ENCODE assay signal across 16 cellular contexts in genomic region chr10:79111846-79112614, GRCh38. TPM values are rescaled to one million over a fixed set of nuclear protein-coding genes. Genes with fewer than 3 reads are reported as not detected.
A peak's percentile ranks its signal among the peaks of the same experiment; 100 is the strongest.
DNase-seq lines count a peak whose midpoint lies in the region; ATAC-seq, FAIRE-seq and TF ChIP-seq lines count a peak whose summit lies in the region.
"Had no signal": no experiment of that assay in that cellular context is flagged by ENCODE, and none has a peak within 500 bp of the region (broad histone marks: within the 10 kb centered on the region; RNA-seq: fewer than 3 reads in every experiment).

No MANE protein-coding gene starts in this region.

- H3K36me3 Mint-ChIP-seq in Calu3 (ENCODE audit: insufficient read depth, unreplicated experiment), result peaks cover 8% of the 10 kb centered on the region

- H3K4me1 Mint-ChIP-seq in Calu3 (ENCODE audit: low read depth, unreplicated experiment), result peaks cover 65% of the 10 kb centered on the region

- H3K27me3 ChIP-seq in brain microvascular endothelial cell (replicated peaks), result no peaks in the 10 kb centered on the region
- H3K27me3 ChIP-seq in gastrocnemius medialis, result no peaks in the 10 kb centered on the region
- H3K27me3 ChIP-seq: foreskin keratinocyte, right lobe of liver had no signal

- BruUV-seq in Calu3 (replicated peaks; lab: Mats Ljungman, UMichigan), result no TSS peak

- no peak overlapping the region for H3K4me3 ChIP-seq in brain microvascular endothelial cell (ENCODE audit: low read depth, low read length)
- H3K4me3 ChIP-seq in kidney (ENCODE audit: low read length in 2 of 2), result no peak overlapping the region
- no peak overlapping the region for H3K4me3 ChIP-seq in gastrocnemius medialis
- H3K4me3 ChIP-seq: right lobe of liver had no signal

- H3K9ac ChIP-seq in kidney (ENCODE audit: low read length in 2 of 2), result peak overlapping the region in 1 of 2 donors; percentile 26

- H3K36me3 ChIP-seq in brain microvascular endothelial cell (replicated peaks) (peaks cover 6% of the 10 kb centered on the region), kidney (ENCODE audit: control insufficient read depth in 1 of 2, insufficient read depth in 2 of 2, low read length in 2 of 2) (peaks cover 1 to 4% of the 10 kb centered on the region in 2 donors), gastrocnemius medialis (no peaks in the 10 kb centered on the region)
- H3K36me3 ChIP-seq: right lobe of liver had no signal

- H3K4me3 Mint-ChIP-seq in Calu3 (ENCODE audit: low read depth, unreplicated experiment), result peak overlapping the region; percentile 36
- H3K4me3 Mint-ChIP-seq: central memory CD8-positive, alpha-beta T cell had no signal

- no peak for DNase-seq in Calu3
- DNase-seq in brain microvascular endothelial cell, result no peak
- DNase-seq in kidney, result no peak
- peak; percentile 33 to 65 for DNase-seq in gastrocnemius medialis
- DNase-seq in MV-4-11 (lab: John Stamatoyannopoulos, UW), result no peak
- no peak for DNase-seq in NCI-H524 (lab: John Stamatoyannopoulos, UW)
- DNase-seq in NCI-H69 (lab: John Stamatoyannopoulos, UW), result no peak
- DNase-seq: activated T-cell treated with anti-CD3 and anti-CD28 coated beads, Interleukin-2, amount 50 U/mL, for 48 hours; GOT3; Karpas-422 had no signal

- intact Hi-C loops in Calu3 (cut with micrococcal nuclease; ENCODE audit: unreplicated experiment), result loop anchor here (5.0 kb wide), 1 partner anchor 40 kb away; no protein-coding TSS in a partner anchor
- intact Hi-C loops in kidney (cut with DNase I), result no loop called here
- intact Hi-C loops in gastrocnemius medialis (cut with DNase I; ENCODE audit: low total_unique reads), result loop anchor here (2.0 to 10.0 kb wide), 3 partner anchors 17 to 83 kb away; no protein-coding TSS in a partner anchor

- H3K9me3 ChIP-seq in kidney (ENCODE audit: control insufficient read depth in 1 of 2, low read length in 2 of 2) (no peaks in the 10 kb centered on the region), gastrocnemius medialis (no peaks in the 10 kb centered on the region)
- H3K9me3 ChIP-seq: right lobe of liver had no signal

- CTCF ChIA-PET in Calu3 (lab: Charles Lee), result interaction anchor here (0.8 to 1.7 kb wide), 10 partner anchors 9 to 137 kb away, joined by 3 to 6 read pairs (median 4); no protein-coding TSS in a partner anchor

- H3K4me1 ChIP-seq in kidney (ENCODE audit: control insufficient read depth in 1 of 2, insufficient read depth in 1 of 2, low read depth in 1 of 2, low read length in 2 of 2) (peaks cover 65 to 71% of the 10 kb centered on the region in 2 donors), gastrocnemius medialis (peaks cover 64 to 82% of the 10 kb centered on the region in 2 donors)
- H3K4me1 ChIP-seq: foreskin keratinocyte had no signal

- no peaks in the 10 kb centered on the region for H3K27me3 Mint-ChIP-seq in Calu3 (ENCODE audit: unreplicated experiment)
- H3K27me3 Mint-ChIP-seq: central memory CD8-positive, alpha-beta T cell had no signal

- in situ Hi-C loops in brain microvascular endothelial cell (cut with HindIII; ENCODE audit: low pct_ligation_motif_present, low sequenced_read_pairs) (no loop called here), gastrocnemius medialis (cut with MboI; ENCODE audit: low sequenced_read_pairs in 4 of 4) (no loop called here)

- no peak for TF ChIP-seq POLR2A in gastrocnemius medialis (IDR thresholded peaks at IDR 0.05)

- no peak for TF ChIP-seq CTCF in Calu3 (IDR thresholded peaks at IDR 0.05; ENCODE audit: unreplicated experiment)
- TF ChIP-seq CTCF in brain microvascular endothelial cell (IDR thresholded peaks at IDR 0.05; ENCODE audit: low read depth, low read length, missing control alignments), result no peak
- no peak for TF ChIP-seq CTCF in kidney (IDR thresholded peaks at IDR 0.05; ENCODE audit: borderline replicate concordance, extremely low read depth, insufficient read depth)
- no peak for TF ChIP-seq CTCF in gastrocnemius medialis (IDR thresholded peaks at IDR 0.05 in 4 of 5, conservative IDR thresholded peaks at IDR 0.05 in 1 of 5)

- no peak for FAIRE-seq in kidney (lab: Jason Lieb, UNC)
- FAIRE-seq: G401.6 had no signal

- ATAC-seq in gastrocnemius medialis (peak; percentile 47 to 51), HG03521 (IDR thresholded peaks at IDR 0.05; ENCODE audit: unreplicated experiment) (no peak)

- no peaks in the 10 kb centered on the region for H3K9me3 Mint-ChIP-seq in Calu3 (ENCODE audit: low read depth, unreplicated experiment)
- H3K9me3 Mint-ChIP-seq: central memory CD8-positive, alpha-beta T cell had no signal

- H3K27ac ChIP-seq in brain microvascular endothelial cell, result peak overlapping the region; percentile 19
- H3K27ac ChIP-seq in kidney (ENCODE audit: low read depth in 2 of 2, low read length in 2 of 2), result peak overlapping the region; percentile 75
- H3K27ac ChIP-seq in gastrocnemius medialis, result peak overlapping the region; percentile 90 to 95 (median 92)
- H3K27ac ChIP-seq: foreskin keratinocyte, VCaP had no signal

- H3K27ac Mint-ChIP-seq in Calu3 (ENCODE audit: unreplicated experiment), result peak overlapping the region; percentile 52

RNA-seq across cellular contexts. Expression of gene ZMIZ1, which starts 43.3 kb away (rescaled TPM):
- total RNA-seq in Calu3 (2022) (20.3 and 23.5 TPM in 2 replicates), kidney (97.6 TPM), gastrocnemius medialis (10 to 100 TPM; 22.7 to 37.5 (median 31.7) TPM)
- polyA plus RNA-seq in kidney (ENCODE audit: insufficient read depth, low read depth, low replicate concordance), result 14.2 TPM

Comparison
In these comparisons a context has a peak if more than half of its experiments do, and no peak if none do; other contexts are left out.
1. DNase-seq: peak in gastrocnemius medialis (2 of 2); none in Calu3 (single experiment), brain microvascular endothelial cell (single experiment), kidney (single experiment), MV-4-11 (single experiment), NCI-H524 (0 of 2) and NCI-H69 (single experiment).
2. H3K27ac ChIP-seq: peak in every context shown above with its lines; median percentile 92 in gastrocnemius medialis; 75 in kidney; 19 in brain microvascular endothelial cell.